In the genomic region with DNA sequence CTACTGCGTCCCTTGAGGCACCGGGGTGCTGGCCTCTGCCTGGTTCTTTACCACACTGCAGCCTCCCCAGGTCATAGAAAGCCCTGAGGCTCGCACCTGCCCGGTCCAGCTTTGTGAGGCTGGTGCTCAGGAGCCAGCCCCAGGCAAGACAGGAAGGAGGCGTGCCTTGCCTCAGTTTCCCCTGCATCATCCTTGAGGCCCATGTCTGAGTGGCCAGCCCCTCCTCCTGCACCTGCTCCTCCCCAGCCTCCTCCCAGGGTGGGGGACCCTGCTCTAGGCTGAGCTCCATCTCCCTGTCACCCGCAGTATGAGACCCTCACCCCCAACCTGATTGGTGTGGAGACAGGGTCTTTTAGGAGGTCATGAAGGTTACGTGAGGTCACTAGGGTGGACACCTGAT, we compare ENCODE assay signal across 26 cellular contexts.
DNase-seq lines count a peak whose midpoint lies in the region; ATAC-seq, FAIRE-seq and TF ChIP-seq lines count a peak whose summit lies in the region.
"Had no signal": no experiment of that assay in that cellular context is flagged by ENCODE, and none has a peak within 500 bp of the region (broad histone marks: within the 10 kb centered on the region; RNA-seq: fewer than 3 reads in every experiment).

No MANE protein-coding gene starts in this region.

- H3K9me3 Mint-ChIP-seq in neural progenitor cell: no peaks in the 10 kb centered on the region
- no peaks in the 10 kb centered on the region for H3K9me3 Mint-ChIP-seq in activated naive CD8-positive, alpha-beta T cell treated with anti-CD3 and anti-CD28 coated beads for 36 hours
- H3K9me3 Mint-ChIP-seq: CD4-positive, CD25-positive, alpha-beta regulatory T cell; CD8-positive, alpha-beta T cell; H9 had no signal

- peak overlapping the region in 2 of 10 experiments; percentile 31 to 36; a peak in 2 of 20 replicates for H3K4me3 ChIP-seq in BLaER1 treated with 17β-estradiol and CSF1 and Interleukin-3, amounts not matched to agents 10 nM and 100 nM
- H3K4me3 ChIP-seq in esophagus muscularis mucosa (no peak overlapping the region), neural progenitor cell (no peak overlapping the region), HepG2 (replicated peaks in 1 of 3; ENCODE audit: insufficient read depth in 1 of 3, low read depth in 2 of 3, low read length in 3 of 3) (no peak overlapping the region)
- H3K4me3 ChIP-seq: A549, GM12878, GM23338 had no signal

- TF ChIP-seq POLR2A in esophagus muscularis mucosa (IDR thresholded peaks at IDR 0.05; ENCODE audit: low read depth): no peak
- TF ChIP-seq POLR2A in HepG2 (IDR thresholded peaks at IDR 0.05; ENCODE audit: insufficient read depth in 1 of 2, low read depth in 2 of 2, low read length in 2 of 2): no peak

- H3K4me2 ChIP-seq in BLaER1 treated with 17β-estradiol and CSF1 and Interleukin-3, amounts not matched to agents 10 nM and 100 nM: peak overlapping the region; percentile 47 to 93 (median 83)
- H3K4me2 ChIP-seq in neural progenitor cell: no peak overlapping the region
- H3K4me2 ChIP-seq in HepG2 (ENCODE audit: low read depth, low read length): no peak overlapping the region
- H3K4me2 ChIP-seq: A549, GM23338 had no signal

- H3K27ac ChIP-seq in BLaER1 treated with 17β-estradiol and CSF1 and Interleukin-3, amounts not matched to agents 10 nM and 100 nM: peak overlapping the region in 5 of 11 experiments; percentile 6 to 57 (median 20); a peak in 6 of 22 replicates
- H3K27ac ChIP-seq in esophagus muscularis mucosa (replicated peaks in 1 of 4) (no peak overlapping the region), neural progenitor cell (no peak overlapping the region), HepG2 (ENCODE audit: extremely low read length, insufficient read depth, low read length) (no peak overlapping the region)
- H3K27ac ChIP-seq: A549, C4-2B had no signal

- WGBS in esophagus muscularis mucosa: 81% methylated on average over 3 of the region's 7 CpGs
- WGBS in HepG2 (ENCODE audit: low lambda C conversion rate): 86% methylated on average over 6 of the region's 7 CpGs

- peaks cover 8 to 29% (median 26%) of the 10 kb centered on the region in 10 experiments; a peak in 18 of 20 replicates for H3K4me1 ChIP-seq in BLaER1 treated with 17β-estradiol and CSF1 and Interleukin-3, amounts not matched to agents 10 nM and 100 nM
- peaks cover 0 to 21% (median 20%) of the 10 kb centered on the region in 4 donors for H3K4me1 ChIP-seq in esophagus muscularis mucosa
- H3K4me1 ChIP-seq in neural progenitor cell: no peaks in the 10 kb centered on the region
- peaks cover 46% of the 10 kb centered on the region for H3K4me1 ChIP-seq in HepG2 (ENCODE audit: insufficient read depth, low read length)
- H3K4me1 ChIP-seq: A549, BE2C, Caco-2 had no signal

- no TSS peak for BruUV-seq in HepG2 (replicated peaks; lab: Mats Ljungman, UMichigan)

- no peak overlapping the region for H2AFZ ChIP-seq in neural progenitor cell (replicated peaks)
- no peak overlapping the region for H2AFZ ChIP-seq in HepG2 (ENCODE audit: low read length)
- H2AFZ ChIP-seq: GM23338 had no signal

- H4K20me1 ChIP-seq in BLaER1 treated with 17β-estradiol and CSF1 and Interleukin-3, amounts not matched to agents 10 nM and 100 nM: peaks cover 0 to 17% (median 0%) of the 10 kb centered on the region in 11 experiments; a peak in 2 of 22 replicates
- H4K20me1 ChIP-seq in neural progenitor cell (ENCODE audit: low read depth) (no peaks in the 10 kb centered on the region), HepG2 (ENCODE audit: insufficient read depth, low read length) (no peaks in the 10 kb centered on the region)

- CTCF ChIA-PET in HepG2 (lab: Yijun Ruan, JAX; ENCODE audit: low intra/inter-chr PET ratio, low total read pairs): no interaction called here

- TF ChIP-seq EP300 in esophagus muscularis mucosa (IDR thresholded peaks at IDR 0.05) (no peak), HepG2 (IDR thresholded peaks at IDR 0.05; ENCODE audit: low read depth in 2 of 2, low read length in 2 of 2) (no peak), HepG2 (CRISPR knock-in tag; IDR thresholded peaks at IDR 0.05; ENCODE audit: borderline replicate concordance) (no peak)

- peaks cover 16% of the 10 kb centered on the region for H3K4me1 Mint-ChIP-seq in neural progenitor cell
- H3K4me1 Mint-ChIP-seq in activated naive CD8-positive, alpha-beta T cell treated with anti-CD3 and anti-CD28 coated beads for 36 hours: peaks cover 8% of the 10 kb centered on the region

- no peak for FAIRE-seq in HepG2 (lab: Jason Lieb, UNC)
- FAIRE-seq: A549, D721Med, GM12878, GM19239 had no signal

- in situ Hi-C loops in HepG2 (cut with HindIII; ENCODE audit: extremely low pct_ligation_motif_present, low pct_unique_long_range_greater_than_20kb): loop anchor here (10.0 kb wide), 2 partner anchors 183 to 463 kb away; no protein-coding TSS in a partner anchor

- peaks cover 3% of the 10 kb centered on the region for H3K27me3 Mint-ChIP-seq in neural progenitor cell (ENCODE audit: insufficient read depth, low read depth)
- H3K27me3 Mint-ChIP-seq in activated naive CD8-positive, alpha-beta T cell treated with anti-CD3 and anti-CD28 coated beads for 36 hours: peaks cover 5% of the 10 kb centered on the region
- H3K27me3 Mint-ChIP-seq: CD4-positive, CD25-positive, alpha-beta regulatory T cell had no signal

- DNase-seq in esophagus muscularis mucosa (ENCODE audit: extremely low spot score) (peak; percentile 86), neural progenitor cell (ENCODE audit: low spot score) (no peak), HepG2 (ENCODE audit: low spot score) (no peak)
- no peak for DNase-seq in activated naive CD8-positive, alpha-beta T cell treated with anti-CD3 and anti-CD28 coated beads for 36 hours
- DNase-seq in activated effector memory CD4-positive, alpha-beta T cell treated with Interleukin-2 at 50 U/mL for 16 hours: no peak
- no peak for DNase-seq in stimulated activated CD4-positive, alpha-beta T cell treated with anti-CD3 and anti-CD28 coated beads, Interleukin-4, amount 100 ng/mL, for 1 hour
- DNase-seq: 8988T; ACHN; AML-193; BE2C; Caco-2; CD4-positive, CD25-positive, alpha-beta regulatory T cell; CD8-positive, alpha-beta T cell; DMS 273 treated with DMSO at 0.1 percent for 48 hours; DMS79; EL; GDM1; H9 had no signal

- ATAC-seq in HepG2: no peak
- ATAC-seq: A549; CD8-positive, alpha-beta T cell; GM12878; GM23338; HCT116 had no signal

- no peaks in the 10 kb centered on the region for H3K27me3 ChIP-seq in BLaER1 treated with 17β-estradiol and CSF1 and Interleukin-3, amounts not matched to agents 10 nM and 100 nM
- no peaks in the 10 kb centered on the region for H3K27me3 ChIP-seq in esophagus muscularis mucosa
- H3K27me3 ChIP-seq in neural progenitor cell: no peaks in the 10 kb centered on the region
- H3K27me3 ChIP-seq in HepG2 (ENCODE audit: control insufficient read depth in 1 of 2, insufficient read depth in 2 of 2, low read length in 2 of 2): peaks cover 0 to 18% of the 10 kb centered on the region in 2 experiments; a peak in 3 of 5 replicates
- H3K27me3 ChIP-seq: BE2C had no signal

- peaks cover 0 to 1% (median 0%) of the 10 kb centered on the region in 11 experiments; a peak in 1 of 22 replicates for H3K9me3 ChIP-seq in BLaER1 treated with 17β-estradiol and CSF1 and Interleukin-3, amounts not matched to agents 10 nM and 100 nM (replicated peaks in 1 of 11)
- no peaks in the 10 kb centered on the region for H3K9me3 ChIP-seq in esophagus muscularis mucosa
- H3K9me3 ChIP-seq in neural progenitor cell (ENCODE audit: low read depth): no peaks in the 10 kb centered on the region
- H3K9me3 ChIP-seq in HepG2 (ENCODE audit: low read length): no peaks in the 10 kb centered on the region
- H3K9me3 ChIP-seq: A549, BE2C, Caco-2 had no signal

- H3K79me2 ChIP-seq in neural progenitor cell (ENCODE audit: low read depth) (no peaks in the 10 kb centered on the region), HepG2 (ENCODE audit: insufficient read depth, low read length) (no peaks in the 10 kb centered on the region)

- no peaks in the 10 kb centered on the region for H3K36me3 Mint-ChIP-seq in neural progenitor cell
- H3K36me3 Mint-ChIP-seq in activated naive CD8-positive, alpha-beta T cell treated with anti-CD3 and anti-CD28 coated beads for 36 hours: no peaks in the 10 kb centered on the region
- H3K36me3 Mint-ChIP-seq: CD4-positive, CD25-positive, alpha-beta regulatory T cell; CD8-positive, alpha-beta T cell had no signal

- TF ChIP-seq CTCF in esophagus muscularis mucosa (IDR thresholded peaks at IDR 0.05) (no peak), neural progenitor cell (IDR thresholded peaks at IDR 0.05) (no peak), HepG2 (CRISPR knock-in tag; IDR thresholded peaks at IDR 0.05) (no peak)

- intact Hi-C loops in esophagus muscularis mucosa (cut with DNase I): loop anchor here (5.0 kb wide), 1 partner anchor 1695 kb away; no protein-coding TSS in a partner anchor
- intact Hi-C loops in HepG2 (cut with micrococcal nuclease; ENCODE audit: unreplicated experiment): loop anchor here (5.0 kb wide), 1 partner anchor 1690 kb away; no protein-coding TSS in a partner anchor

- no peak overlapping the region for H3K4me3 Mint-ChIP-seq in neural progenitor cell
- no peak overlapping the region for H3K4me3 Mint-ChIP-seq in activated naive CD8-positive, alpha-beta T cell treated with anti-CD3 and anti-CD28 coated beads for 36 hours
- H3K4me3 Mint-ChIP-seq: CD4-positive, CD25-positive, alpha-beta regulatory T cell; CD8-positive, alpha-beta T cell; GM23338; H9 had no signal

- POLR2A ChIA-PET in HepG2 (lab: Yijun Ruan, JAX): no interaction called here

- TF ChIP-seq RAD21 in HepG2 (CRISPR knock-in tag; IDR thresholded peaks at IDR 0.05): no peak

- H3K36me3 ChIP-seq in BLaER1 treated with 17β-estradiol and CSF1 and Interleukin-3, amounts not matched to agents 10 nM and 100 nM: no peaks in the 10 kb centered on the region
- H3K36me3 ChIP-seq in esophagus muscularis mucosa (no peaks in the 10 kb centered on the region), neural progenitor cell (no peaks in the 10 kb centered on the region), HepG2 (replicated peaks in 1 of 2; ENCODE audit: control insufficient read depth in 1 of 2, insufficient read depth in 2 of 2, low read length in 2 of 2) (no peaks in the 10 kb centered on the region)
- H3K36me3 ChIP-seq: BE2C had no signal

- peaks cover 8% of the 10 kb centered on the region for H3F3A ChIP-seq in neural progenitor cell (ENCODE audit: low read depth)

- H3K9ac ChIP-seq in BLaER1 treated with 17β-estradiol and CSF1 and Interleukin-3, amounts not matched to agents 10 nM and 100 nM: peak overlapping the region in 8 of 11 experiments; percentile 11 to 56 (median 35); a peak in 12 of 22 replicates
- H3K9ac ChIP-seq in neural progenitor cell: no peak overlapping the region
- no peak overlapping the region for H3K9ac ChIP-seq in HepG2 (ENCODE audit: insufficient read depth, low read depth, low read length)

- H3K27ac Mint-ChIP-seq in neural progenitor cell: peak overlapping the region; percentile 31
- no peak overlapping the region for H3K27ac Mint-ChIP-seq in activated naive CD8-positive, alpha-beta T cell treated with anti-CD3 and anti-CD28 coated beads for 36 hours
- H3K27ac Mint-ChIP-seq: CD4-positive, CD25-positive, alpha-beta regulatory T cell; CD8-positive, alpha-beta T cell; GM23338; H9 had no signal

TF ChIP-seq in HepG2, 621 proteins besides CTCF, POLR2A, EP300 and RAD21 (continues in another document):
- TF ChIP-seq ZNF337 (CRISPR knock-in tag; IDR thresholded peaks at IDR 0.05; ENCODE audit: borderline replicate concordance, low read depth): no peak

Comparison
In these comparisons a context has a peak if more than half of its experiments do, and no peak if none do; other contexts are left out.
1. H3K4me2 ChIP-seq: peak in BLaER1 treated with 17β-estradiol and CSF1 and Interleukin-3, amounts not matched to agents 10 nM and 100 nM (11 of 11); none in neural progenitor cell (single experiment) and HepG2 (single experiment).
2. H3K9ac ChIP-seq: peak in BLaER1 treated with 17β-estradiol and CSF1 and Interleukin-3, amounts not matched to agents 10 nM and 100 nM (8 of 11); none in neural progenitor cell (single experiment) and HepG2 (single experiment).